Comparison of ENCODE assay signal across 10 cellular contexts in genomic region chr15:25691544-25692430, GRCh38.
DNase-seq lines count a peak whose midpoint lies in the region; ATAC-seq and TF ChIP-seq lines count a peak whose summit lies in the region.
"Had no signal": no experiment of that assay in that cellular context is flagged by ENCODE, and none has a peak within 500 bp of the region (broad histone marks: within the 10 kb centered on the region; RNA-seq: fewer than 3 reads in every experiment).

No MANE protein-coding gene starts in this region.

- TF ChIP-seq POLR2A in sigmoid colon (IDR thresholded peaks at IDR 0.05) = no peak

- TF ChIP-seq CTCF in GM23338 (conservative IDR thresholded peaks at IDR 0.05; ENCODE audit: low read depth in 2 of 2) (peak; percentile 52 to 64), RWPE2 (IDR thresholded peaks at IDR 0.05; ENCODE audit: poor library complexity, severe bottlenecking) (peak; percentile 40), sigmoid colon (IDR thresholded peaks at IDR 0.05) (no peak)

- no peaks in the 10 kb centered on the region for H3K9me2 ChIP-seq in GM23338 (ENCODE audit: insufficient read depth)

- 0 out of 2 replicates have a peak overlapping the region, but pooled peaks have one; percentile 23 for H2AFZ ChIP-seq in GM23338

- H3K4me1 ChIP-seq in GM23338 (ENCODE audit: insufficient read depth) (peaks cover 11% of the 10 kb centered on the region), RWPE2 (ENCODE audit: insufficient read depth, poor library complexity, severe bottlenecking) (peaks cover 5% of the 10 kb centered on the region), sigmoid colon (peaks cover 0 to 8% (median 4%) of the 10 kb centered on the region in 4 donors)
- H3K4me1 ChIP-seq: breast epithelium had no signal

- H3K4me1 Mint-ChIP-seq in GM23338 = peaks cover 28% of the 10 kb centered on the region

- no peaks in the 10 kb centered on the region for H3K9me3 Mint-ChIP-seq in GM23338

- H3K27ac Mint-ChIP-seq in GM23338 = no peak overlapping the region

- no peaks in the 10 kb centered on the region for H3K36me3 ChIP-seq in GM23338 (ENCODE audit: insufficient read depth)
- H3K36me3 ChIP-seq in RWPE2 (ENCODE audit: low read depth) = no peaks in the 10 kb centered on the region
- peaks cover 0 to 23% (median 12%) of the 10 kb centered on the region in 4 donors for H3K36me3 ChIP-seq in sigmoid colon
- H3K36me3 ChIP-seq: breast epithelium, ovary had no signal

- no peaks in the 10 kb centered on the region for H3K27me3 ChIP-seq in GM23338 (ENCODE audit: insufficient read depth)
- no peaks in the 10 kb centered on the region for H3K27me3 ChIP-seq in RWPE2 (ENCODE audit: insufficient read depth, poor library complexity, severe bottlenecking)
- no peaks in the 10 kb centered on the region for H3K27me3 ChIP-seq in sigmoid colon
- H3K27me3 ChIP-seq: breast epithelium, ovary had no signal

- DNase-seq in GM23338 (ENCODE audit: low spot score) (peak; percentile 72), RWPE2 (ENCODE audit: low spot score) (no peak), fibroblast of peridontal ligament (ENCODE audit: extremely low read depth) (peak; percentile 30), sigmoid colon (peak; percentile 32), NCI-H345 treated with DMSO at 0.1 percent for 48 hours (lab: John Stamatoyannopoulos, UW; ENCODE audit: unreplicated experiment) (no peak), NCI-H69 (lab: John Stamatoyannopoulos, UW) (no peak)
- DNase-seq: ovary, SIG-M5 had no signal

- no peaks in the 10 kb centered on the region for H3K9me3 ChIP-seq in RWPE2 (ENCODE audit: severe bottlenecking)
- H3K9me3 ChIP-seq in sigmoid colon = no peaks in the 10 kb centered on the region
- H3K9me3 ChIP-seq: breast epithelium, ovary had no signal

- H3K36me3 Mint-ChIP-seq in GM23338 (ENCODE audit: low read depth) = no peaks in the 10 kb centered on the region; the same call in 2 of the 3 replicates

- no peak for TF ChIP-seq EP300 in sigmoid colon (IDR thresholded peaks at IDR 0.05)

- intact Hi-C loops in sigmoid colon (cut with DNase I) = loop anchor here (5.0 kb wide), 2 partner anchors 184 to 241 kb away; no protein-coding TSS in a partner anchor

- H3K4me3 ChIP-seq in GM23338 = no peak overlapping the region
- no peak overlapping the region for H3K4me3 ChIP-seq in RWPE2 (ENCODE audit: severe bottlenecking)
- no peak overlapping the region for H3K4me3 ChIP-seq in sigmoid colon
- H3K4me3 ChIP-seq: breast epithelium, ovary had no signal

- ATAC-seq in GM23338 = peak; percentile 35
- no peak for ATAC-seq in RWPE2 (ENCODE audit: low read depth)
- ATAC-seq in esophagus mucosa = no peak

- H3F3A ChIP-seq in GM23338 (replicated peaks; ENCODE audit: low read depth) = no peaks in the 10 kb centered on the region

- H3K4me2 ChIP-seq in GM23338 = no peak overlapping the region

- H3K27ac ChIP-seq in GM23338 (ENCODE audit: low read depth) = no peak overlapping the region
- H3K27ac ChIP-seq in RWPE2 (ENCODE audit: poor library complexity, severe bottlenecking) = no peak overlapping the region
- H3K27ac ChIP-seq in sigmoid colon = peak overlapping the region in 1 of 4 donors; percentile 38
- H3K27ac ChIP-seq: breast epithelium, ovary had no signal

- 74 to 81% methylated on average over 13 of the region's 13 CpGs for WGBS in sigmoid colon, 2 donors

- H3K79me2 ChIP-seq in GM23338 (replicated peaks; ENCODE audit: insufficient read depth) = no peaks in the 10 kb centered on the region

- H4K20me1 ChIP-seq in GM23338 (replicated peaks; ENCODE audit: insufficient read depth) = no peaks in the 10 kb centered on the region

- H3K27me3 Mint-ChIP-seq in GM23338 (ENCODE audit: insufficient read depth, low read depth, poor library complexity) = peaks cover 8% of the 10 kb centered on the region

- no peak overlapping the region for H3K4me3 Mint-ChIP-seq in GM23338

TF ChIP-seq in GM23338, 12 proteins besides CTCF, POLR2A, EP300 and RAD21 (continues in another document):
- TF ChIP-seq POLR2AphosphoS5 (IDR thresholded peaks at IDR 0.05; ENCODE audit: low read depth) = no peak
- TF ChIP-seq, protein P1, sequence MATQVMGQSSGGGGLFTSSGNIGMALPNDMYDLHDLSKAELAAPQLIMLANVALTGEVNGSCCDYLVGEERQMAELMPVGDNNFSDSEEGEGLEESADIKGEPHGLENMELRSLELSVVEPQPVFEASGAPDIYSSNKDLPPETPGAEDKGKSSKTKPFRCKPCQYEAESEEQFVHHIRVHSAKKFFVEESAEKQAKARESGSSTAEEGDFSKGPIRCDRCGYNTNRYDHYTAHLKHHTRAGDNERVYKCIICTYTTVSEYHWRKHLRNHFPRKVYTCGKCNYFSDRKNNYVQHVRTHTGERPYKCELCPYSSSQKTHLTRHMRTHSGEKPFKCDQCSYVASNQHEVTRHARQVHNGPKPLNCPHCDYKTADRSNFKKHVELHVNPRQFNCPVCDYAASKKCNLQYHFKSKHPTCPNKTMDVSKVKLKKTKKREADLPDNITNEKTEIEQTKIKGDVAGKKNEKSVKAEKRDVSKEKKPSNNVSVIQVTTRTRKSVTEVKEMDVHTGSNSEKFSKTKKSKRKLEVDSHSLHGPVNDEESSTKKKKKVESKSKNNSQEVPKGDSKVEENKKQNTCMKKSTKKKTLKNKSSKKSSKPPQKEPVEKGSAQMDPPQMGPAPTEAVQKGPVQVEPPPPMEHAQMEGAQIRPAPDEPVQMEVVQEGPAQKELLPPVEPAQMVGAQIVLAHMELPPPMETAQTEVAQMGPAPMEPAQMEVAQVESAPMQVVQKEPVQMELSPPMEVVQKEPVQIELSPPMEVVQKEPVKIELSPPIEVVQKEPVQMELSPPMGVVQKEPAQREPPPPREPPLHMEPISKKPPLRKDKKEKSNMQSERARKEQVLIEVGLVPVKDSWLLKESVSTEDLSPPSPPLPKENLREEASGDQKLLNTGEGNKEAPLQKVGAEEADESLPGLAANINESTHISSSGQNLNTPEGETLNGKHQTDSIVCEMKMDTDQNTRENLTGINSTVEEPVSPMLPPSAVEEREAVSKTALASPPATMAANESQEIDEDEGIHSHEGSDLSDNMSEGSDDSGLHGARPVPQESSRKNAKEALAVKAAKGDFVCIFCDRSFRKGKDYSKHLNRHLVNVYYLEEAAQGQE (IDR thresholded peaks at IDR 0.05; ENCODE audit: unreplicated experiment) = no peak
- no peak for TF ChIP-seq NANOG (IDR thresholded peaks at IDR 0.05; ENCODE audit: borderline replicate concordance)
- TF ChIP-seq ZNF331 (CRISPR knock-in tag; IDR thresholded peaks at IDR 0.05; ENCODE audit: low read depth) = no peak
- TF ChIP-seq CREB1 (CRISPR knock-in tag; IDR thresholded peaks at IDR 0.05; ENCODE audit: low read depth) = no peak
- no peak for TF ChIP-seq ZNF462 (CRISPR knock-in tag; IDR thresholded peaks at IDR 0.05)
- no peak for TF ChIP-seq STAT1 (IDR thresholded peaks at IDR 0.05; ENCODE audit: unreplicated experiment)

Comparison
In these comparisons a context has a peak if more than half of its experiments do, and no peak if none do; other contexts are left out.
1. DNase-seq: peak in GM23338 (single experiment), fibroblast of peridontal ligament (single experiment) and sigmoid colon (single experiment); none in RWPE2 (single experiment), NCI-H345 treated with DMSO at 0.1 percent for 48 hours (single experiment) and NCI-H69 (single experiment).
2. CTCF ChIP-seq: peak in GM23338 (2 of 2) and RWPE2 (single experiment); none in sigmoid colon (0 of 4).